ENCODE assay signal across 1 cellular context in the genomic region with DNA sequence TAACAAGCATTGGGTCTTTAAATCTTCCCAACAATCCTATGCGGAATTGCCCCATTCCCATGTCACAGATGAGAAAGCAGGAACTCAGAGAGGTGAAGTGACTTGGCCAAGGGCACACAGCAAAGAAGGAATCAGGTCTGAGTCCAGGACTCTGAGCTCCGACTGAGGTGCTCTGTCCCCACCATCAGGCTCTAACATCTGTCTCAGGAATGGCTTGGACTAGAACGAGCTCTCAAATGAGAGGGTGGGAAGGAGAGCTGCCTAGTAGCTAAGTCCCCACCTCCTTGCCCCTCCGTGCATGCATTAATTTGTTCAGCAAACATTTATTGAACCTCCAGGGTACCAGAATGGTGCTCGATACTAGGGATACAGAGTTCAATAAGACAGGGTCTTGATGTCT.
TF ChIP-seq lines count a peak whose summit lies in the region.

No MANE protein-coding gene starts in this region.

TF ChIP-seq in HepG2, 621 proteins besides CTCF, POLR2A, EP300 and RAD21:
- no peak for TF ChIP-seq ZNF530 (CRISPR knock-in tag; IDR thresholded peaks at IDR 0.05; ENCODE audit: low read depth)
- TF ChIP-seq ZMYM3 (CRISPR knock-in tag; IDR thresholded peaks at IDR 0.05) = peak; percentile 55; the same call in 1 of the 2 replicates
- no peak for TF ChIP-seq ZNF775 (CRISPR knock-in tag; IDR thresholded peaks at IDR 0.05; ENCODE audit: borderline replicate concordance)
- TF ChIP-seq XBP1 (CRISPR knock-in tag; IDR thresholded peaks at IDR 0.05) = no peak
- TF ChIP-seq ZNF768 (CRISPR knock-in tag; IDR thresholded peaks at IDR 0.05) = peak; percentile 96
- 0 out of 2 replicates have a peak, but pooled peaks have one; percentile 41 for TF ChIP-seq SP4 (CRISPR knock-in tag; IDR thresholded peaks at IDR 0.05)
- TF ChIP-seq, protein P1, sequence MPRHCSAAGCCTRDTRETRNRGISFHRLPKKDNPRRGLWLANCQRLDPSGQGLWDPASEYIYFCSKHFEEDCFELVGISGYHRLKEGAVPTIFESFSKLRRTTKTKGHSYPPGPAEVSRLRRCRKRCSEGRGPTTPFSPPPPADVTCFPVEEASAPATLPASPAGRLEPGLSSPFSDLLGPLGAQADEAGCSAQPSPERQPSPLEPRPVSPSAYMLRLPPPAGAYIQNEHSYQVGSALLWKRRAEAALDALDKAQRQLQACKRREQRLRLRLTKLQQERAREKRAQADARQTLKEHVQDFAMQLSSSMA (CRISPR knock-in tag; IDR thresholded peaks at IDR 0.05) = 0 out of 2 replicates have a peak, but pooled peaks have one; percentile 37
- TF ChIP-seq CHD4 (IDR thresholded peaks at IDR 0.05; ENCODE audit: borderline replicate concordance, low read length) = peak; percentile 37; the same call in 1 of the 2 replicates
- peak; percentile 12; the same call in 1 of the 2 replicates for TF ChIP-seq POLR2G (IDR thresholded peaks at IDR 0.05; ENCODE audit: low read depth, low read length)
- TF ChIP-seq, protein P2, sequence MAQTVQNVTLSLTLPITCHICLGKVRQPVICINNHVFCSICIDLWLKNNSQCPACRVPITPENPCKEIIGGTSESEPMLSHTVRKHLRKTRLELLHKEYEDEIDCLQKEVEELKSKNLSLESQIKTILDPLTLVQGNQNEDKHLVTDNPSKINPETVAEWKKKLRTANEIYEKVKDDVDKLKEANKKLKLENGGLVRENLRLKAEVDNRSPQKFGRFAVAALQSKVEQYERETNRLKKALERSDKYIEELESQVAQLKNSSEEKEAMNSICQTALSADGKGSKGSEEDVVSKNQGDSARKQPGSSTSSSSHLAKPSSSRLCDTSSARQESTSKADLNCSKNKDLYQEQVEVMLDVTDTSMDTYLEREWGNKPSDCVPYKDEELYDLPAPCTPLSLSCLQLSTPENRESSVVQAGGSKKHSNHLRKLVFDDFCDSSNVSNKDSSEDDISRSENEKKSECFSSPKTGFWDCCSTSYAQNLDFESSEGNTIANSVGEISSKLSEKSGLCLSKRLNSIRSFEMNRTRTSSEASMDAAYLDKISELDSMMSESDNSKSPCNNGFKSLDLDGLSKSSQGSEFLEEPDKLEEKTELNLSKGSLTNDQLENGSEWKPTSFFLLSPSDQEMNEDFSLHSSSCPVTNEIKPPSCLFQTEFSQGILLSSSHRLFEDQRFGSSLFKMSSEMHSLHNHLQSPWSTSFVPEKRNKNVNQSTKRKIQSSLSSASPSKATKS (CRISPR knock-in tag; IDR thresholded peaks at IDR 0.05) = 0 out of 2 replicates have a peak, but pooled peaks have one; percentile 65
